Comparison of ENCODE assay signal across 26 cellular contexts in genomic region chr11:134512061-134512460, GRCh38.
"Had no signal": no experiment of that assay in that cellular context is flagged by ENCODE, and none has a peak within 500 bp of the region (broad histone marks: within the 10 kb centered on the region; RNA-seq: fewer than 3 reads in every experiment).

No MANE protein-coding gene starts in this region.

- H3K4me3 ChIP-seq: ascending aorta, lower lobe of right lung, smooth muscle cell, vagina had no signal

- DNase-seq: activated CD4-positive, alpha-beta T cell treated with anti-CD3 and anti-CD28 coated beads for 48 hours; activated CD4-positive, alpha-beta T cell treated with anti-CD3 and anti-CD28 coated beads, Interleukin-2, amount 50 U/mL, for 48 hours; activated CD8-positive, alpha-beta memory T cell treated with anti-CD3 and anti-CD28 coated beads for 24 hours; activated T-cell treated with anti-CD3 and anti-CD28 coated beads, Interleukin-2, amount 50 U/mL, for 1 hour; brain microvascular endothelial cell; cortex of kidney; foreskin fibroblast; hippocampal formation; lower lobe of right lung; mesenchymal stem cell; stimulated activated CD4-positive, alpha-beta T cell treated with anti-CD3 and anti-CD28 coated beads, Interleukin-1b, Interleukin-23, amount 100 ng/mL, for 48 hours; stimulated activated naive CD4-positive, alpha-beta T cell; SW 1271; T-helper 9 cell; trophoblast cell had no signal

- H3K36me3 Mint-ChIP-seq: activated naive CD8-positive, alpha-beta T cell had no signal

- H3K27me3 ChIP-seq: ascending aorta, brain microvascular endothelial cell, vagina had no signal

- H3K9me3 ChIP-seq: ascending aorta, lower lobe of right lung, vagina had no signal

- H3K36me3 ChIP-seq: ascending aorta, brain microvascular endothelial cell, lower lobe of right lung, vagina had no signal

- H3K9me3 Mint-ChIP-seq: nephron; T-helper 1 cell treated with Interleukin-12 subunit alpha and Interleukin-12 subunit beta and Interleukin-4 antibody, amounts not matched to agents 30 μg/mL and 1 μg/mL, for 36 hours had no signal

- H3K27me3 Mint-ChIP-seq: activated naive CD8-positive, alpha-beta T cell had no signal

- H3K4me2 ChIP-seq: smooth muscle cell had no signal

- H3K4me1 Mint-ChIP-seq: nephron had no signal

- H3K27ac Mint-ChIP-seq: activated naive CD8-positive, alpha-beta T cell; nephron; T-helper 1 cell treated with Interleukin-12 subunit alpha and Interleukin-12 subunit beta and Interleukin-4 antibody, amounts not matched to agents 30 μg/mL and 1 μg/mL, for 36 hours had no signal

- H3K4me1 ChIP-seq: ascending aorta, lower lobe of right lung, vagina had no signal

- H3K27ac ChIP-seq: ascending aorta, brain microvascular endothelial cell, lower lobe of right lung, vagina, VCaP had no signal

- H3K4me3 Mint-ChIP-seq: activated naive CD8-positive, alpha-beta T cell; nephron; T-helper 1 cell treated with Interleukin-12 subunit alpha and Interleukin-12 subunit beta and Interleukin-4 antibody, amounts not matched to agents 30 μg/mL and 1 μg/mL, for 36 hours had no signal

- FAIRE-seq: TTC549 had no signal

- ATAC-seq: activated CD4-positive, CD25-positive, alpha-beta regulatory T cell treated with anti-CD3 and anti-CD28 coated beads, Interleukin-2, amount 50 U/mL, for 24 hours; esophagus mucosa; left lobe of liver; lower lobe of right lung had no signal
